1 cellular context compared by ENCODE assay signal in the genomic region with DNA sequence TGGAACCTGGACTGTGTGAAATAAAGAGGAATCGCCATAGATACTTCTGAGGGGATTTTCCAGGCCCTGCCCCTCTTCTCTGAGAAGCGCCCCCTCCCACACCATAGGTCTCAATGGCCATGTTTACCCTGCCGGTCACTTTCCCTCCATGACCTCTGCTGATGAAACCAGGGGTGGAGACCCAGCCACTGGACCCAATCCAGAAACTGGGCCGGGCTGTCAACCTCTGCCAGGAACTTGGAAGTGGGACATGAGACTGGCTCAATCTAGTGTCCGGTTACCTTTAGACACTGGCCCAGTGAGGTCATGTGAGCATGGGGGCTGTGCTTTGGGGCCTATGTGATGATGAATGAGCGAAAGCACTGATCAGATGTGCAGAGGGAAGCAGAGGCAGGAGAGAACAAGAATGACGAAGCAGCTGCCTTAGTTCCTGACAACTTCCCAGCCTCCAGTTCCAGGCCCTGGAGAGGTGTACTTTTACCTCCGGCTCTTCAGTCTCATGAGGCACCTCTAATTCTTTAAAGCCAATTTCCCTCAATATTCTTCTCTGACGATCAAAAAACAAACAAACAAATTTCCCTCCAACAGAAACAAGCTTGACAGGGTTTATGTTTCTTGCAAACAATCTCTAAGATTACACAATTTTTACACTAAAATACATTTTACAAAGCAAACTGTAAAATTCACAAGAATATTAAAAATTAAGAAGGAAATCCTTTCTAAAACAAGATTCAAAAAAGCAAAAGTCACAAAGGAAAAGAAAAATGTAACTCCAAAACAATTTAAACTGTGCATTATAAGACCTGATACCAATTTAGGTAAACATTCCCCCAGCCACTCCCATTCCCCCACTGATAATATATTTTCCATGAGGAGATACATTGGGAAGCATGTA.
TF ChIP-seq lines count a peak whose summit lies in the region.

No MANE protein-coding gene starts in this region.

TF ChIP-seq in K562, 482 proteins besides CTCF, POLR2A, EP300 and RAD21 (continued from another document and continues in another):
- TF ChIP-seq, protein P1, sequence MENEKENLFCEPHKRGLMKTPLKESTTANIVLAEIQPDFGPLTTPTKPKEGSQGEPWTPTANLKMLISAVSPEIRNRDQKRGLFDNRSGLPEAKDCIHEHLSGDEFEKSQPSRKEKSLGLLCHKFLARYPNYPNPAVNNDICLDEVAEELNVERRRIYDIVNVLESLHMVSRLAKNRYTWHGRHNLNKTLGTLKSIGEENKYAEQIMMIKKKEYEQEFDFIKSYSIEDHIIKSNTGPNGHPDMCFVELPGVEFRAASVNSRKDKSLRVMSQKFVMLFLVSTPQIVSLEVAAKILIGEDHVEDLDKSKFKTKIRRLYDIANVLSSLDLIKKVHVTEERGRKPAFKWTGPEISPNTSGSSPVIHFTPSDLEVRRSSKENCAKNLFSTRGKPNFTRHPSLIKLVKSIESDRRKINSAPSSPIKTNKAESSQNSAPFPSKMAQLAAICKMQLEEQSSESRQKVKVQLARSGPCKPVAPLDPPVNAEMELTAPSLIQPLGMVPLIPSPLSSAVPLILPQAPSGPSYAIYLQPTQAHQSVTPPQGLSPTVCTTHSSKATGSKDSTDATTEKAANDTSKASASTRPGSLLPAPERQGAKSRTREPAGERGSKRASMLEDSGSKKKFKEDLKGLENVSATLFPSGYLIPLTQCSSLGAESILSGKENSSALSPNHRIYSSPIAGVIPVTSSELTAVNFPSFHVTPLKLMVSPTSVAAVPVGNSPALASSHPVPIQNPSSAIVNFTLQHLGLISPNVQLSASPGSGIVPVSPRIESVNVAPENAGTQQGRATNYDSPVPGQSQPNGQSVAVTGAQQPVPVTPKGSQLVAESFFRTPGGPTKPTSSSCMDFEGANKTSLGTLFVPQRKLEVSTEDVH (IDR thresholded peaks at IDR 0.05; ENCODE audit: low read depth, partially characterized antibody), result peak; percentile 56
- TF ChIP-seq ZMIZ1 (IDR thresholded peaks at IDR 0.05; ENCODE audit: low read depth in 2 of 2, low read length in 2 of 2), result 0 out of 4 replicates have a peak, but pooled peaks of 1 of the 2 experiments have one; percentile 39
- no peak for TF ChIP-seq KDM2B (CRISPR knock-in tag; IDR thresholded peaks at IDR 0.05)
- peak; percentile 57; the same call in 1 of the 2 replicates for TF ChIP-seq REST (CRISPR knock-in tag; IDR thresholded peaks at IDR 0.05; ENCODE audit: low read depth)
- TF ChIP-seq KAT7 (CRISPR knock-in tag; IDR thresholded peaks at IDR 0.05; ENCODE audit: borderline replicate concordance), result no peak
- TF ChIP-seq TARDBP (IDR thresholded peaks at IDR 0.05), result no peak; the same call in 1 of the 2 replicates
- TF ChIP-seq ZNF77 (CRISPR knock-in tag; IDR thresholded peaks at IDR 0.05), result no peak
- TF ChIP-seq, protein P2, sequence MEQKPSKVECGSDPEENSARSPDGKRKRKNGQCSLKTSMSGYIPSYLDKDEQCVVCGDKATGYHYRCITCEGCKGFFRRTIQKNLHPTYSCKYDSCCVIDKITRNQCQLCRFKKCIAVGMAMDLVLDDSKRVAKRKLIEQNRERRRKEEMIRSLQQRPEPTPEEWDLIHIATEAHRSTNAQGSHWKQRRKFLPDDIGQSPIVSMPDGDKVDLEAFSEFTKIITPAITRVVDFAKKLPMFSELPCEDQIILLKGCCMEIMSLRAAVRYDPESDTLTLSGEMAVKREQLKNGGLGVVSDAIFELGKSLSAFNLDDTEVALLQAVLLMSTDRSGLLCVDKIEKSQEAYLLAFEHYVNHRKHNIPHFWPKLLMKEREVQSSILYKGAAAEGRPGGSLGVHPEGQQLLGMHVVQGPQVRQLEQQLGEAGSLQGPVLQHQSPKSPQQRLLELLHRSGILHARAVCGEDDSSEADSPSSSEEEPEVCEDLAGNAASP (IDR thresholded peaks at IDR 0.05), result no peak
- no peak for TF ChIP-seq ZNF407 (IDR thresholded peaks at IDR 0.05; ENCODE audit: low read depth)
- no peak for TF ChIP-seq NUFIP1 (IDR thresholded peaks at IDR 0.05; ENCODE audit: partially characterized antibody)
- TF ChIP-seq ZNF146 (CRISPR knock-in tag; IDR thresholded peaks at IDR 0.05; ENCODE audit: unreplicated experiment), result no peak
- TF ChIP-seq ZNF766 (CRISPR knock-in tag; conservative IDR thresholded peaks at IDR 0.05), result peak; percentile 80
- TF ChIP-seq SOX6 (IDR thresholded peaks at IDR 0.05), result peak; percentile 82
- no peak for TF ChIP-seq XRCC5 (IDR thresholded peaks at IDR 0.05; ENCODE audit: low read depth, low read length)
- no peak for TF ChIP-seq MCM3 (IDR thresholded peaks at IDR 0.05)
- no peak for TF ChIP-seq OTX1 (CRISPR knock-in tag; IDR thresholded peaks at IDR 0.05)
- TF ChIP-seq POLR3A (IDR thresholded peaks at IDR 0.05; ENCODE audit: borderline replicate concordance, extremely low read depth, insufficient read depth, insufficient read length), result no peak
- TF ChIP-seq NEUROD1 (IDR thresholded peaks at IDR 0.05; ENCODE audit: borderline replicate concordance, low read depth, low read length, partially characterized antibody), result peak; percentile 50
- no peak for TF ChIP-seq ATF1 (CRISPR knock-in tag; IDR thresholded peaks at IDR 0.05)
- peak; percentile 89 for TF ChIP-seq ATF1 (tag; IDR thresholded peaks at IDR 0.05)
- TF ChIP-seq, protein P3, sequence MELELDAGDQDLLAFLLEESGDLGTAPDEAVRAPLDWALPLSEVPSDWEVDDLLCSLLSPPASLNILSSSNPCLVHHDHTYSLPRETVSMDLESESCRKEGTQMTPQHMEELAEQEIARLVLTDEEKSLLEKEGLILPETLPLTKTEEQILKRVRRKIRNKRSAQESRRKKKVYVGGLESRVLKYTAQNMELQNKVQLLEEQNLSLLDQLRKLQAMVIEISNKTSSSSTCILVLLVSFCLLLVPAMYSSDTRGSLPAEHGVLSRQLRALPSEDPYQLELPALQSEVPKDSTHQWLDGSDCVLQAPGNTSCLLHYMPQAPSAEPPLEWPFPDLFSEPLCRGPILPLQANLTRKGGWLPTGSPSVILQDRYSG (tag; conservative IDR thresholded peaks at IDR 0.05; ENCODE audit: low read depth), result 0 out of 2 replicates have a peak, but pooled peaks have one; percentile 36
- TF ChIP-seq CBX8 (IDR thresholded peaks at IDR 0.05; ENCODE audit: borderline replicate concordance, extremely low read depth, low read depth, low read length, poor library complexity, severe bottlenecking), result no peak
- no peak; the same call in 1 of the 2 replicates for TF ChIP-seq ZNF197 (CRISPR knock-in tag; IDR thresholded peaks at IDR 0.05; ENCODE audit: low read depth)
- TF ChIP-seq EHMT2 (IDR thresholded peaks at IDR 0.05), result no peak
- TF ChIP-seq, protein P4, sequence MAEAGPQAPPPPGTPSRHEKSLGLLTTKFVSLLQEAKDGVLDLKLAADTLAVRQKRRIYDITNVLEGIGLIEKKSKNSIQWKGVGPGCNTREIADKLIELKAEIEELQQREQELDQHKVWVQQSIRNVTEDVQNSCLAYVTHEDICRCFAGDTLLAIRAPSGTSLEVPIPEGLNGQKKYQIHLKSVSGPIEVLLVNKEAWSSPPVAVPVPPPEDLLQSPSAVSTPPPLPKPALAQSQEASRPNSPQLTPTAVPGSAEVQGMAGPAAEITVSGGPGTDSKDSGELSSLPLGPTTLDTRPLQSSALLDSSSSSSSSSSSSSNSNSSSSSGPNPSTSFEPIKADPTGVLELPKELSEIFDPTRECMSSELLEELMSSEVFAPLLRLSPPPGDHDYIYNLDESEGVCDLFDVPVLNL (CRISPR knock-in tag; IDR thresholded peaks at IDR 0.05; ENCODE audit: low read depth), result no peak
